10 cellular contexts compared by ENCODE assay signal in the genomic region with DNA sequence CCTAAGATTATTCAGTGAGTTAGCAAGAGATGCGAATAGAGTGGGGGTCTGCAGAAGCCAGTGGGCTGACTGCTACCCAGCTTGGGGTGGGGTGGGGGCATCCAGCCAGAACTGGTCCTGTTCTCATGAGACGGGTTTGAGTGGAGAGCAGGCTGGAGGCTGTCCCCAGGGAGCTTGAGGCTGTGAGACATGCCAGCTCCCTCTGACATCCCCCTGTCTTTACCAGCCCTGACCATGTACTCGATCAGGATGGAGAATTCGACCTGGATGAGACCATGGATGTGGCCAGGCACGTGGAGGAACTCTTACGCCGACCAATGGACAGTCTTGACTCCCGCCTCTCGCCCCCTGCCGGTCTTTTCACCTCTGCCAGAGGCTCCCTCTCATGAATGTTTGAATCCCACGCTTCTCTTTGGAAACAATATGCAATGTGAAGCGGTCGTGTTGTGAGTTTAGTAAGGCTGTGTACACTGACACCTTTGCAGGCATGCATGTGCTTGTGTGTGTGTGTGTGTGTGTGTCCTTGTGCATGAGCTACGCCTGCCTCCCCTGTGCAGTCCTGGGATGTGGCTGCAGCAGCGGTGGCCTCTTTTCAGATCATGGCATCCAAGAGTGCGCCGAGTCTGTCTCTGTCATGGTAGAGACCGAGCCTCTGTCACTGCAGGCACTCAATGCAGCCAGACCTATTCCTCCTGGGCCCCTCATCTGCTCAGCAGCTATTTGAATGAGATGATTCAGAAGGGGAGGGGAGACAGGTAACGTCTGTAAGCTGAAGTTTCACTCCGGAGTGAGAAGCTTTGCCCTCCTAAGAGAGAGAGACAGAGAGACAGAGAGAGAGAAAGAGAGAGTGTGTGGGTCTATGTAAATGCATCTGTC. TPM values are rescaled to one million over a fixed set of nuclear protein-coding genes. Genes with fewer than 3 reads are reported as not detected.
DNase-seq lines count a peak whose midpoint lies in the region; ATAC-seq, FAIRE-seq and TF ChIP-seq lines count a peak whose summit lies in the region.
"Had no signal": no experiment of that assay in that cellular context is flagged by ENCODE, and none has a peak within 500 bp of the region (broad histone marks: within the 10 kb centered on the region; RNA-seq: fewer than 3 reads in every experiment).

No MANE protein-coding gene starts in this region.

- H3K36me3 ChIP-seq in kidney (ENCODE audit: control insufficient read depth in 1 of 2, insufficient read depth in 2 of 2, low read length in 2 of 2) (peaks cover 12 to 26% of the 10 kb centered on the region in 2 donors), suprapubic skin (peaks cover 80% of the 10 kb centered on the region)

- no peak for TF ChIP-seq POLR2A in suprapubic skin (IDR thresholded peaks at IDR 0.05)

- H3K9me3 Mint-ChIP-seq in activated T-helper 17 cell treated with anti-CD3 and anti-CD28 coated beads, Interleukin-2, amount 50 U/mL, for 72 hours, result no peaks in the 10 kb centered on the region

- peaks cover 100% of the 10 kb centered on the region for H3K36me3 Mint-ChIP-seq in activated T-helper 17 cell treated with anti-CD3 and anti-CD28 coated beads, Interleukin-2, amount 50 U/mL, for 72 hours (ENCODE audit: low read depth)

- no peaks in the 10 kb centered on the region for H3K27me3 Mint-ChIP-seq in activated T-helper 17 cell treated with anti-CD3 and anti-CD28 coated beads, Interleukin-2, amount 50 U/mL, for 72 hours

- ATAC-seq in activated T-helper 17 cell treated with anti-CD3 and anti-CD28 coated beads, Interleukin-2, amount 50 U/mL, for 72 hours (replicated peaks), result peak; percentile 38

- peak overlapping the region; percentile 86 for H3K27ac Mint-ChIP-seq in activated T-helper 17 cell treated with anti-CD3 and anti-CD28 coated beads, Interleukin-2, amount 50 U/mL, for 72 hours

- DNase-seq in activated CD4-positive, alpha-beta T cell treated with anti-CD3 and anti-CD28 coated beads for 48 hours, result peak; percentile 52
- no peak for DNase-seq in activated CD4-positive, alpha-beta T cell treated with anti-CD3 and anti-CD28 coated beads for 1 hour
- DNase-seq in kidney (no peak), suprapubic skin (ENCODE audit: low spot score in 2 of 2) (no peak), middle frontal gyrus (ENCODE audit: extremely low spot score, low spot score) (no peak), NCI-H1105 (lab: John Stamatoyannopoulos, UW) (no peak), islet precursor cell (no peak)
- DNase-seq: activated gamma-delta T cell treated with Interleukin-2 at 50 U/mL for 16 hours had no signal

- TF ChIP-seq EP300 in suprapubic skin (IDR thresholded peaks at IDR 0.05), result no peak

- H3K27me3 ChIP-seq in suprapubic skin, result no peaks in the 10 kb centered on the region

- H3K4me3 ChIP-seq in kidney (ENCODE audit: low read length in 2 of 2), result no peak overlapping the region
- H3K4me3 ChIP-seq in suprapubic skin, result no peak overlapping the region
- H3K4me3 ChIP-seq: lung had no signal

- TF ChIP-seq CTCF in kidney (IDR thresholded peaks at IDR 0.05; ENCODE audit: borderline replicate concordance, extremely low read depth, insufficient read depth), result no peak
- TF ChIP-seq CTCF in suprapubic skin (IDR thresholded peaks at IDR 0.05), result no peak

- intact Hi-C loops in kidney (cut with DNase I), result no loop called here

- no peaks in the 10 kb centered on the region for H3K9me3 ChIP-seq in kidney (ENCODE audit: control insufficient read depth in 1 of 2, low read length in 2 of 2)
- H3K9me3 ChIP-seq in suprapubic skin, result no peaks in the 10 kb centered on the region

- H3K4me3 Mint-ChIP-seq in activated T-helper 17 cell treated with anti-CD3 and anti-CD28 coated beads, Interleukin-2, amount 50 U/mL, for 72 hours, result peak overlapping the region; percentile 63

- no peak for FAIRE-seq in kidney (lab: Jason Lieb, UNC)

- WGBS in suprapubic skin, result 75% methylated on average over 20 of the region's 20 CpGs

- H3K4me1 ChIP-seq in kidney (ENCODE audit: control insufficient read depth in 1 of 2, insufficient read depth in 1 of 2, low read depth in 1 of 2, low read length in 2 of 2), result peaks cover 16 to 28% of the 10 kb centered on the region in 2 donors
- peaks cover 39% of the 10 kb centered on the region for H3K4me1 ChIP-seq in suprapubic skin

- peak overlapping the region; percentile 89 to 93 for H3K27ac ChIP-seq in kidney (ENCODE audit: low read depth in 2 of 2, low read length in 2 of 2)
- H3K27ac ChIP-seq in suprapubic skin, result peak overlapping the region; percentile 81

- peaks cover 47% of the 10 kb centered on the region for H3K4me1 Mint-ChIP-seq in activated T-helper 17 cell treated with anti-CD3 and anti-CD28 coated beads, Interleukin-2, amount 50 U/mL, for 72 hours

- H3K9ac ChIP-seq in kidney (ENCODE audit: low read length in 2 of 2), result peak overlapping the region; percentile 5 to 56

RNA-seq across cellular contexts. Expression of gene STAT5A, which starts 22.2 kb away (rescaled TPM):
- 100 to 1,000 TPM; 133 to 305 TPM for total RNA-seq in activated T-helper 17 cell treated with anti-CD3 and anti-CD28 coated beads, Interleukin-2, amount 50 U/mL, for 72 hours
- total RNA-seq in kidney (47.9 TPM), suprapubic skin (10 to 100 TPM; 32.1 to 56.0 (median 45.6) TPM)
- 11.5 TPM for polyA plus RNA-seq in kidney (ENCODE audit: insufficient read depth, low read depth, low replicate concordance)

RNA-seq across cellular contexts. Expression of gene STAT5B, which starts 34.3 kb away (rescaled TPM):
- 100 to 1,000 TPM; 124 to 255 TPM for total RNA-seq in activated T-helper 17 cell treated with anti-CD3 and anti-CD28 coated beads, Interleukin-2, amount 50 U/mL, for 72 hours
- total RNA-seq in kidney, result 68.0 TPM
- 20.4 TPM for polyA plus RNA-seq in kidney (ENCODE audit: insufficient read depth, low read depth, low replicate concordance)
- total RNA-seq in suprapubic skin, result 100 to 1,000 TPM in 1 of 4 donors, 10 to 100 TPM in 3; 52.7 to 105 (median 57.6) TPM
